ENCODE assay signal across 19 cellular contexts in the genomic region with DNA sequence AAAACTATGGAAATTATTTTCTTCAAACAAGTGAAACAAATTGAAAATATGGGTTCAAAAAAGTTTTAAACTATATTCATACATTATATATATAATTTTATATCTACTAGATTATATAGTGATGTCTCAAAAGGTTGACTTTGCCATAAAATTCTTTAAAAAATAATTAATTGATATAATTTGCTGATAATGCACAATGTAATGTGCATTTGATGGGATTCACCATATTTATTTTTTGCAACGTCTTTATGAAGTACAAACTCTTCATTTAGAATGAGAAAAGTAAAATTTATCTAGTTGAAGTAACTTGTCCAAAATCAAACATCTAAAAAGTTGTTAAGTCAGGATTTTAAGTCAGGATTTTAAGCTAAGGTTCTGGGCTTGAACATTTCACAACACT.
"Had no signal": no experiment of that assay in that cellular context is flagged by ENCODE, and none has a peak within 500 bp of the region (broad histone marks: within the 10 kb centered on the region; RNA-seq: fewer than 3 reads in every experiment).

No MANE protein-coding gene starts in this region.

- DNase-seq: Karpas-422, KG1, MG63, NCI-H1092, NCI-H1417 treated with DMSO at 0.1 percent for 48 hours, NCI-H146, NCI-H1694 treated with DMSO at 0.1 percent for 48 hours, NCI-H1930, NCI-H2107, NCI-H2227 treated with DMSO at 0.1 percent for 48 hours, NCI-H524, NCI-H526 treated with DMSO at 0.1 percent for 48 hours, NCI-H748 treated with DMSO at 0.1 percent for 48 hours, Right ventricle myocardium superior, RPMI8226, SIG-M5 had no signal

- H3K36me3 ChIP-seq: MG63, SJSA1 had no signal

- FAIRE-seq: RCC 7860 had no signal

- H3K4me1 ChIP-seq: SJSA1 had no signal

- H3K4me3 ChIP-seq: MG63, SJSA1, SK-N-MC had no signal

- H3K27me3 ChIP-seq: MG63, SJSA1 had no signal

- H3K9me3 ChIP-seq: MG63, SJSA1 had no signal

- H3K27ac ChIP-seq: SJSA1, SK-N-MC had no signal
